In the genomic region with DNA sequence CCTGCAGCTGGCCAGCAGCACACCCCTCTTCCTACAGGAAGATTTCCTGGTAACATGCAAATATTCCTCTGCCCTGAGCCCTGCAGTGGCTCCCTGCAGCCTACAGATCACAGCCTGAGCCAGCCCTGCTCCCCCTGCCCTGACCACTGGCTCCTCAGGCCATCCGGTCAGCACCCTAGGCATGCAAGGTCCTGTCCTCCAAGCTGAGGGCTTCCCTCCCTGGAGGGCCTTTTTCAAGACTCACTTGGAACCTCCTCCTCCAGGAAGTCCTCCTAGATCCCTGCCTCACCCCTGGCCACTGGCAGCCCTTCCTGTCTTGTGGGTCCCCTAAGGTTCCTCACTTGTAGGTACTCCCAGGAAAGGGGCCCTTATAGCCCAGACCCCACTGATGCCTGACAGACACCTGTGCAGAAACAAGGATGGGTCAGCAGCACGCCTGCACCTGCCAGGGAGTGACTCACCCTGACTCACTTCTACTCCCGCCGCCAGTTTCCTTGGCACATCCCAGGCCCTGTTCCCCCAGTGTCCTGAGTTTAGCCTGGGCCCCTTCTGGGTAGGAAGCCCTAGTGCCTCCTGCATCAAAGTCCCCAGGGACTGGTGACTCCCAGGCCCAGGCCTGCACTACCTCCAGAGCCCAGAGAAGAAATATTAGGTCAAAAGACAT, we compare ENCODE assay signal across 1 cellular context.
TF ChIP-seq lines count a peak whose summit lies in the region.

No MANE protein-coding gene starts in this region.

TF ChIP-seq in K562, 482 proteins besides CTCF, POLR2A, EP300 and RAD21 (continued from another document):
- TF ChIP-seq, protein P1, sequence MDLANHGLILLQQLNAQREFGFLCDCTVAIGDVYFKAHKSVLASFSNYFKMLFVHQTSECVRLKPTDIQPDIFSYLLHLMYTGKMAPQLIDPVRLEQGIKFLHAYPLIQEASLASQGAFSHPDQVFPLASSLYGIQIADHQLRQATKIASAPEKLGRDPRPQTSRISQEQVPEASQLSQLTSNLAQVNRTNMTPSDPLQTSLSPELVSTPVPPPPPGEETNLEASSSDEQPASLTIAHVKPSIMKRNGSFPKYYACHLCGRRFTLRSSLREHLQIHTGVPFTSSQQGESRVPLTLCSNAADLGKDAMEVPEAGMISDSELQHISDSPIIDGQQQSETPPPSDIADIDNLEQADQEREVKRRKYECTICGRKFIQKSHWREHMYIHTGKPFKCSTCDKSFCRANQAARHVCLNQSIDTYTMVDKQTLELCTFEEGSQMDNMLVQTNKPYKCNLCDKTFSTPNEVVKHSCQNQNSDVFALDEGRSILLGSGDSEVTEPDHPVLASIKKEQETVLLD (IDR thresholded peaks at IDR 0.05), result no peak
- no peak for TF ChIP-seq STAT5A (IDR thresholded peaks at IDR 0.05; ENCODE audit: borderline replicate concordance, low read length)
- TF ChIP-seq, protein P2, sequence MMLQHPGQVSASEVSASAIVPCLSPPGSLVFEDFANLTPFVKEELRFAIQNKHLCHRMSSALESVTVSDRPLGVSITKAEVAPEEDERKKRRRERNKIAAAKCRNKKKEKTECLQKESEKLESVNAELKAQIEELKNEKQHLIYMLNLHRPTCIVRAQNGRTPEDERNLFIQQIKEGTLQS (IDR thresholded peaks at IDR 0.05), result peak; percentile 20; the same call in 1 of the 2 replicates
- TF ChIP-seq, protein P2 (CRISPR knock-in tag; conservative IDR thresholded peaks at IDR 0.05), result no peak
- TF ChIP-seq ZFP36 (IDR thresholded peaks at IDR 0.05; ENCODE audit: low read depth, low read length, partially characterized antibody), result peak; percentile 94
- TF ChIP-seq ZNF436 (CRISPR knock-in tag; IDR thresholded peaks at IDR 0.05), result peak; percentile 72; the same call in 1 of the 2 replicates
- TF ChIP-seq FOSL1 (tag; conservative IDR thresholded peaks at IDR 0.05), result peak; percentile 36; the same call in 1 of the 2 replicates
